Comparison of ENCODE assay signal across 12 cellular contexts in the genomic region with DNA sequence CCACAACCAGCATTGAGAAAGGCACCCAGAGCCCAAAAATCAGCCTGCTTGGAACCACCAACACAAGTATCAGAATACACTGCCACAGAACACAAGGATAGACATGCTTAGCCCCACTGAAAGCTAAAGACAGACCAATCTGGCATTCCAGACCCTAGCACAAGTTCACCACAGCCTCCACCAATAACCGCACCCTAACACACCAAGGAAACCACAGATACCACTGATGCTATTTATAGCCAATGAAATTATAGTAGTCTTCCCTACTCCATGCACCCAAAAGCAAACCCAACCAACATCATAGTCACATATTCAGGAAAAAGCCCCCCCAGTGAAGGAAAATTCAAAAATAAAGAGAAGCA.
DNase-seq lines count a peak whose midpoint lies in the region; ATAC-seq and TF ChIP-seq lines count a peak whose summit lies in the region.
"Had no signal": no experiment of that assay in that cellular context is flagged by ENCODE, and none has a peak within 500 bp of the region (broad histone marks: within the 10 kb centered on the region; RNA-seq: fewer than 3 reads in every experiment).

No MANE protein-coding gene starts in this region.

- TF ChIP-seq CTCF in CD14-positive monocyte (IDR thresholded peaks at IDR 0.05) (peak; percentile 1), chondrocyte (IDR thresholded peaks at IDR 0.05) (no peak)

- peak; percentile 36 for ATAC-seq in GM19351 (IDR thresholded peaks at IDR 0.05; ENCODE audit: unreplicated experiment)
- peak; percentile 39 for ATAC-seq in HG02852 (IDR thresholded peaks at IDR 0.05; ENCODE audit: unreplicated experiment)

- H3K9me3 Mint-ChIP-seq in CD14-positive monocyte (peaks cover 4 to 22% (median 13%) of the 10 kb centered on the region in 7 donors), chondrocyte (ENCODE audit: low read depth) (peaks cover 18% of the 10 kb centered on the region)

- H3K4me1 Mint-ChIP-seq in CD14-positive monocyte (peaks cover 6% of the 10 kb centered on the region), chondrocyte (ENCODE audit: low read depth) (no peaks in the 10 kb centered on the region)

- H3K27ac Mint-ChIP-seq in CD14-positive monocyte (no peak overlapping the region), chondrocyte (ENCODE audit: unreplicated experiment) (no peak overlapping the region)
- H3K27ac Mint-ChIP-seq: CD4-positive, alpha-beta T cell; WTC11 had no signal

- no peak for DNase-seq in CD14-positive monocyte (ENCODE audit: low spot score)
- DNase-seq in MV-4-11 (lab: John Stamatoyannopoulos, UW): peak; percentile 50
- DNase-seq in chondrocyte (ENCODE audit: low spot score): no peak
- no peak for DNase-seq in stimulated activated CD4-positive, alpha-beta T cell treated with anti-CD3 and anti-CD28 coated beads, Interleukin-2, amount 100 ng/mL, for 48 hours
- DNase-seq in ecto neural progenitor cell (ENCODE audit: low spot score): no peak
- no peak for DNase-seq in A172 (ENCODE audit: low spot score)
- DNase-seq: NCI-H446, Right ventricle myocardium superior had no signal

- H3K36me3 Mint-ChIP-seq in CD14-positive monocyte (no peaks in the 10 kb centered on the region), chondrocyte (ENCODE audit: low read depth) (peaks cover 7% of the 10 kb centered on the region)
- H3K36me3 Mint-ChIP-seq: WTC11 had no signal

- H3K27me3 Mint-ChIP-seq in CD14-positive monocyte (ENCODE audit: low read depth in 3 of 3) (peaks cover 0 to 4% (median 1%) of the 10 kb centered on the region in 3 donors), chondrocyte (ENCODE audit: low read depth) (peaks cover 7% of the 10 kb centered on the region)
- H3K27me3 Mint-ChIP-seq: CD4-positive, alpha-beta T cell had no signal

- no peak overlapping the region for H3K4me3 Mint-ChIP-seq in CD14-positive monocyte
- no peak overlapping the region for H3K4me3 Mint-ChIP-seq in chondrocyte (ENCODE audit: unreplicated experiment)
- H3K4me3 Mint-ChIP-seq: CD4-positive, alpha-beta T cell; WTC11 had no signal

- intact Hi-C loops in CD14-positive monocyte (cut with micrococcal nuclease): no loop called here
